ENCODE assay signal across 20 cellular contexts in genomic region chr6:39880521-39881048, GRCh38. TPM values are rescaled to one million over a fixed set of nuclear protein-coding genes. Genes with fewer than 3 reads are reported as not detected.
DNase-seq lines count a peak whose midpoint lies in the region; ATAC-seq and TF ChIP-seq lines count a peak whose summit lies in the region.
"Had no signal": no experiment of that assay in that cellular context is flagged by ENCODE, and none has a peak within 500 bp of the region (broad histone marks: within the 10 kb centered on the region; RNA-seq: fewer than 3 reads in every experiment).

No MANE protein-coding gene starts in this region.

- no CpG with 5 or more reads among the region's 4 CpGs for WGBS in IMR-90 (ENCODE audit: extremely low coverage in 2 of 2, insufficient read length in 1 of 2), 2 experiments
- 30 to 62% (median 39%) methylated on average over 4 of the region's 4 CpGs for WGBS in stomach, 5 donors

- TF ChIP-seq CTCF in IMR-90 (conservative IDR thresholded peaks at IDR 0.05; ENCODE audit: low read depth, low read length) (no peak), stomach (IDR thresholded peaks at IDR 0.05) (no peak)

- H2BK20ac ChIP-seq in IMR-90 (ENCODE audit: low read depth, low read length) = peak overlapping the region; percentile 77

- TF ChIP-seq POLR2A in IMR-90 (IDR thresholded peaks at IDR 0.05; ENCODE audit: low read depth, low read length) = no peak
- no peak for TF ChIP-seq POLR2A in stomach (IDR thresholded peaks at IDR 0.05)

- H3K27ac ChIP-seq in IMR-90 (ENCODE audit: insufficient read depth, low read length) (no peak overlapping the region), layer of hippocampus (ENCODE audit: low read depth, low read length) (peak overlapping the region; percentile 33), stomach (peak overlapping the region in 3 of 5 donors; percentile 56 to 67 (median 56))
- H3K27ac ChIP-seq: C4-2B had no signal

- intact Hi-C loops in IMR-90 (cut with micrococcal nuclease) = no loop called here
- intact Hi-C loops in stomach (cut with DNase I; ENCODE audit: low total_unique reads) = no loop called here

- no peak overlapping the region for H2BK5ac ChIP-seq in IMR-90 (ENCODE audit: low read depth, low read length, poor library complexity, severe bottlenecking)

- H3K14ac ChIP-seq in IMR-90 (replicated peaks; ENCODE audit: low read depth, low read length) = 0 out of 2 replicates have a peak overlapping the region, but pooled peaks have one; percentile 8

- H3K36me3 ChIP-seq in IMR-90 (ENCODE audit: control insufficient read depth, insufficient read depth, low read length) (peaks cover 16% of the 10 kb centered on the region), stomach (peaks cover 8 to 46% (median 36%) of the 10 kb centered on the region in 4 donors)
- H3K36me3 ChIP-seq: MG63 had no signal

- H2AK5ac ChIP-seq in IMR-90 (ENCODE audit: low read depth, low read length) = peak overlapping the region; percentile 53; the same call in 1 of the 2 replicates

- H2BK15ac ChIP-seq in IMR-90 (ENCODE audit: low read depth, low read length) = no peak overlapping the region; the same call in 2 of the 3 replicates

- no peak overlapping the region for H3K18ac ChIP-seq in IMR-90 (ENCODE audit: low read depth, low read length)

- peaks cover 30% of the 10 kb centered on the region for H3K9me1 ChIP-seq in IMR-90 (ENCODE audit: insufficient read depth, low read length)

- no peak for TF ChIP-seq RAD21 in IMR-90 (IDR thresholded peaks at IDR 0.05; ENCODE audit: low read length)

- H3K4me1 ChIP-seq in IMR-90 (ENCODE audit: control insufficient read depth, insufficient read depth, low read length) = peaks cover 39% of the 10 kb centered on the region
- peaks cover 10 to 41% (median 28%) of the 10 kb centered on the region in 4 donors for H3K4me1 ChIP-seq in stomach

- H2AK9ac ChIP-seq in IMR-90 (replicated peaks; ENCODE audit: low read depth, low read length, poor library complexity) = no peak overlapping the region

- in situ Hi-C loops in IMR-90 (cut with MboI; ENCODE audit: low sequenced_read_pairs) = loop anchor here (10.0 kb wide), 1 partner anchor 516 kb away; no protein-coding TSS in a partner anchor

- peak overlapping the region; percentile 53 for H3K4ac ChIP-seq in IMR-90 (ENCODE audit: low read depth, low read length)

- peaks cover 0 to 16% of the 10 kb centered on the region in 2 experiments; a peak in 2 of 4 replicates for H3K79me1 ChIP-seq in IMR-90 (ENCODE audit: low read depth in 1 of 2, low read length in 2 of 2)

- H3K56ac ChIP-seq in IMR-90 (ENCODE audit: extremely low read depth, insufficient read depth, low read length) = no peak overlapping the region

- H4K8ac ChIP-seq in IMR-90 (ENCODE audit: low read depth in 2 of 2, low read length in 2 of 2) = 0 out of 4 replicates have a peak overlapping the region, but pooled peaks of 1 of the 2 experiments have one; percentile 27

- no peaks in the 10 kb centered on the region for H3K9me3 ChIP-seq in IMR-90 (ENCODE audit: control insufficient read depth, insufficient read depth, low read length)
- H3K9me3 ChIP-seq in stomach = no peaks in the 10 kb centered on the region
- H3K9me3 ChIP-seq: MG63, upper lobe of left lung had no signal

- no peak overlapping the region for H3K9ac ChIP-seq in IMR-90 (ENCODE audit: low read depth, low read length)

- CTCF ChIA-PET in IMR-90 (lab: Yijun Ruan, JAX) = interaction anchor here (0.6 to 2.8 kb wide), 2 partner anchors 13 to 15 kb away, joined by 3 to 11 read pairs; no protein-coding TSS in a partner anchor

- H2AFZ ChIP-seq in IMR-90 (replicated peaks; ENCODE audit: low read length, poor library complexity) = no peak overlapping the region
- H2AFZ ChIP-seq: GM23338 had no signal

- H3K4me3 ChIP-seq in IMR-90 (ENCODE audit: insufficient read depth, low read depth, low read length) = no peak overlapping the region
- H3K4me3 ChIP-seq in stomach = no peak overlapping the region
- H3K4me3 ChIP-seq: GM23338, MG63, upper lobe of left lung had no signal

- POLR2A ChIA-PET in IMR-90 (lab: Charles Lee; ENCODE audit: unreplicated experiment) = no interaction called here

- dilution Hi-C loops in IMR-90 (cut with HindIII; ENCODE audit: low sequenced_read_pairs, unreplicated experiment) = no loop called here

- ATAC-seq in IMR-90 (ENCODE audit: low read depth) = no peak
- no peak for ATAC-seq in HG02759 (IDR thresholded peaks at IDR 0.05; ENCODE audit: unreplicated experiment)
- no peak for ATAC-seq in HG03442 (IDR thresholded peaks at IDR 0.05; ENCODE audit: unreplicated experiment)
- no peak for ATAC-seq in GM18873 (IDR thresholded peaks at IDR 0.05; ENCODE audit: low FRiP score, unreplicated experiment)
- ATAC-seq: activated CD4-positive, CD25-positive, alpha-beta regulatory T cell treated with anti-CD3 and anti-CD28 coated beads, Interleukin-2, amount 50 U/mL, for 24 hours; GM23338; left cardiac atrium; Panc1; stimulated activated naive CD8-positive, alpha-beta T cell treated with anti-CD3 and anti-CD28 coated beads, Interleukin-15, Interleukin-2, amounts not matched to agents 100 U/mL and 50 U/mL, for 24 hours had no signal

- no peak overlapping the region for H3K4me2 ChIP-seq in IMR-90 (ENCODE audit: low read depth, low read length)
- H3K4me2 ChIP-seq: GM23338 had no signal

- peak overlapping the region; percentile 78; the same call in 1 of the 2 replicates for H4K91ac ChIP-seq in IMR-90 (ENCODE audit: insufficient read depth, low read depth, low read length)

- no peak for DNase-seq in IMR-90
- DNase-seq in NCI-H524 treated with DMSO at 0.1 percent for 48 hours (lab: John Stamatoyannopoulos, UW) = peak; percentile 48
- DNase-seq in stomach = no peak
- DNase-seq in D341Med (ENCODE audit: low spot score) = no peak
- DNase-seq: activated CD4-positive, alpha-beta memory T cell treated with anti-CD3 and anti-CD28 coated beads for 36 hours; activated CD8-positive, alpha-beta memory T cell treated with anti-CD3 and anti-CD28 coated beads, Interleukin-2, amount 50 U/mL, for 48 hours; left cardiac atrium; MG63; NCI-H187; SIG-M5; stimulated activated naive CD8-positive, alpha-beta T cell treated with anti-CD3 and anti-CD28 coated beads, Interleukin-15, Interleukin-2, amounts not matched to agents 100 U/mL and 50 U/mL, for 24 hours; upper lobe of left lung had no signal

- BruUV-seq in IMR-90 (replicated peaks; lab: Mats Ljungman, UMichigan) = no TSS peak

- H4K5ac ChIP-seq in IMR-90 (ENCODE audit: low read depth, low read length) = no peak overlapping the region

- peak overlapping the region; percentile 73 for H2BK120ac ChIP-seq in IMR-90 (ENCODE audit: low read depth, low read length)

- no peak overlapping the region for H3K23ac ChIP-seq in IMR-90 (ENCODE audit: low read depth, low read length)

- TF ChIP-seq EP300 in stomach (IDR thresholded peaks at IDR 0.05) = no peak

- no peaks in the 10 kb centered on the region for H3K27me3 ChIP-seq in IMR-90 (ENCODE audit: control insufficient read depth, insufficient read depth, low read length)
- no peaks in the 10 kb centered on the region for H3K27me3 ChIP-seq in layer of hippocampus (ENCODE audit: control insufficient read depth, insufficient read depth, low read length)
- no peaks in the 10 kb centered on the region for H3K27me3 ChIP-seq in stomach
- H3K27me3 ChIP-seq: MG63, upper lobe of left lung had no signal

- no peaks in the 10 kb centered on the region for H4K20me1 ChIP-seq in IMR-90 (ENCODE audit: insufficient read depth, low read length)

TF ChIP-seq in IMR-90, 13 proteins besides CTCF, POLR2A, EP300 and RAD21:
- TF ChIP-seq FOS (IDR thresholded peaks at IDR 0.05; ENCODE audit: low read depth, low read length) = no peak
- TF ChIP-seq RFX5 (IDR thresholded peaks at IDR 0.05; ENCODE audit: low read depth, low read length) = no peak
- no peak for TF ChIP-seq MXI1 (IDR thresholded peaks at IDR 0.05; ENCODE audit: borderline replicate concordance, low read depth, low read length)
- no peak for TF ChIP-seq MAFK (IDR thresholded peaks at IDR 0.05; ENCODE audit: low read depth, low read length)
- TF ChIP-seq SMC3 (IDR thresholded peaks at IDR 0.05; ENCODE audit: low read depth, low read length) = no peak
- no peak for TF ChIP-seq MAZ (IDR thresholded peaks at IDR 0.05; ENCODE audit: borderline replicate concordance, low read depth, low read length)
TF ChIP-seq in IMR-90: peak in this region for 0.

RNA-seq across cellular contexts. Expression of gene MOCS1, which starts 53.7 kb away (rescaled TPM):
- total RNA-seq in IMR-90 (2012; rRNA removed) (8.1 and 9.5 TPM in 2 replicates), stomach (10 to 100 TPM in 3 of 5 donors, 1 to 10 TPM in 2; 4.0 to 15.4 (median 13.6) TPM)
- polyA plus RNA-seq in IMR-90 (2012; rRNA removed) (4.8 and 5.5 TPM in 2 replicates), stomach (10 to 100 TPM in 1 of 3 donors, 1 to 10 TPM in 2; 6.3 to 11.3 (median 8.7) TPM)
- 3.4 and 5.4 TPM in 2 replicates for polyA plus RNA-seq in IMR-90 (2012; cell fraction: cytosol; rRNA removed)
- polyA plus RNA-seq in IMR-90 (2012; cell fraction: nucleus; rRNA removed; ENCODE audit: low replicate concordance) = 5.7 and 6.6 TPM in 2 replicates
